In the genomic region with DNA sequence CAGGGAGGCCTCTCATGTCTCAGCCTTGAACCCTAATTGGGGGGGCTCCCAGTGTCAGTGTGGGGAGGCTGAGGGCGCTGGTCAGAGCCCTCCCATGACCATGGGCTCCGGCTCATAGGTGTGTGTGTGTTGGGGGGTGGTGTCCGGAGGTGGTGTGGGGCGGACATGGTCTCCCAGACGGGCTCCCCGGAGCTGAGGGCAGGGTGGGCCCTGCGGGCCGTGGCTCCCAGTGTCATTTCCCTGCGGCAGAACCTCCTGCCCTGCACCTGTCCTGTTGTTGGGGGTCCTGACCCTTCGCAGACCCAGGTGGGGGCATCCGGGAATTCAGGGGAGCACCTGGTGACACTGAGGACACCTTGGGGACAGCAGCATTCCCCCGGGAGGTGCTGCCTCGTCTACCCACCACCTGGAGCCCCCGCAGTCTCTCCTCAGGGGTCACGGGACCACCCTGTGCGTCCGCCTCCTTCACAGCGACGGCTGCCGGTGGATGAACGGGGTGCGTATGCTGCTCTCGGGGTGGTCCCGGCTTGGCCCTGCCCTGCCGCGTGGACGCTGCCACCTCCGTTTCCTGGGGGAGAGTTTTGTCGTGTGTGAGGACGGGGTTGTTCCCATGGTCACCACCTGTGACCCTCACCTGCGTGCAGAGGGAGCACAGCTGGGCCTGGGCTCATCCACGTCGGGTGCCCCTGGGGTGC, we compare ENCODE assay signal across 21 cellular contexts.
"Had no signal": no experiment of that assay in that cellular context is flagged by ENCODE, and none has a peak within 500 bp of the region (broad histone marks: within the 10 kb centered on the region; RNA-seq: fewer than 3 reads in every experiment).

No MANE protein-coding gene starts in this region.

- H3K27ac ChIP-seq: foreskin keratinocyte, stomach, suprapubic skin, tibial nerve, vagina, VCaP had no signal

- H3K9me3 ChIP-seq: mucosa of descending colon, stomach, suprapubic skin, tibial nerve, vagina had no signal

- H3K4me3 ChIP-seq: mucosa of descending colon, stomach, suprapubic skin, tibial nerve, vagina had no signal

- ATAC-seq: activated CD8-positive, alpha-beta T cell treated with anti-CD3 and anti-CD28 coated beads for 36 hours; foreskin keratinocyte; T-cell had no signal

- DNase-seq: activated CD4-positive, CD25-positive, alpha-beta regulatory T cell treated with anti-CD3 and anti-CD28 coated beads, Interleukin-2, amount 50 U/mL, for 72 hours; activated CD8-positive, alpha-beta T cell treated with anti-CD3 and anti-CD28 coated beads for 36 hours; activated gamma-delta T cell treated with Interleukin-2 at 50 U/mL for 16 hours; activated T-cell treated with anti-CD3 and anti-CD28 coated beads, Interleukin-2, amount 50 U/mL, for 1 hour; anterior cingulate cortex; caudate nucleus; effector memory CD4-positive, alpha-beta T cell; foreskin keratinocyte; immature natural killer cell; kidney glomerular epithelial cell; mesendoderm; nephron progenitor cell; nucleus accumbens; stimulated activated CD4-positive, alpha-beta T cell treated with anti-CD3 and anti-CD28 coated beads, Interleukin-12 subunit alpha, Interleukin-12 subunit beta, amount 100 ng/mL, for 4 hours; stomach; T-cell had no signal

- H3K27me3 ChIP-seq: vagina had no signal

- H3K4me1 ChIP-seq: foreskin keratinocyte had no signal
